In the genomic region with DNA sequence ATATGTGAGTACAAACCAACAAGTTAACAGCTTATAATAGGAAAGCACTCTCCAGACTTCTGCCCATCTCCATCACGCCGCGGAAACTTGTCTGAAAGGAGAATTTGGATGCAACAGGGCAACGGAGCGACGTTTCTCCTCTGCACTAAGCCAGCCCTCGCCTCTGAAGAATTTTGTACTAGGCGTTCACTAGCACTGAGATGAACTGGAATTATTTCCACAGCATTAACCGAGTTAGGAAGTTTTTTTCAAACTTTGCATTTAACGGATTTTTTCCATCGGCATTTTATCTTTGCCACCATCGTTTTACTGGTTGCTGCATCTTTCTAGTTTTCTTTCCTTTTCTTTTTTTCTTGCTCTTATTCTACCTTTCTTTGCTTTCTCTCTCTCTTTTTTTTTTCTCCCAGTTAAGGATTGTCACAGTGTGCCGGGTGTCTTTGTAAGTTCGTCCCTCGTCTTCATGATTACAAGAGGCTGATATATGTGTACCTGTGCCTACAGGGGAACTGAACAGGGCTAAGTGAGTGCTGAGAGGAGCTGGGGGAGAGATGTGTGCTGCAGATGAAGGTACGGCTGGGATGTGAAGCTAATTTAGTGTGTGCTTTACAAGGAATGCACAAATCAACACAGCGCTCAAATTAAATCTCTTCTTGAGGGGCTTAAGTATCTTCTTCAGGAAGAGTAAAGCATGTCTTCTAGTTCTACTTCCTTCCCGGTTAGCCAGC, we compare ENCODE assay signal across 8 cellular contexts.
DNase-seq lines count a peak whose midpoint lies in the region; ATAC-seq and TF ChIP-seq lines count a peak whose summit lies in the region.

No MANE protein-coding gene starts in this region.

- H3K9ac ChIP-seq in SK-N-MC (ENCODE audit: insufficient read length) = peak overlapping the region; percentile 71

- peak overlapping the region; percentile 68 for H3K4me3 ChIP-seq in AG04450 (ENCODE audit: low read depth, low read length)
- peak overlapping the region; percentile 86 for H3K4me3 ChIP-seq in SK-N-MC

- ATAC-seq in HG02763 (IDR thresholded peaks at IDR 0.05; ENCODE audit: unreplicated experiment) (peak; percentile 5), HG03095 (IDR thresholded peaks at IDR 0.05; ENCODE audit: unreplicated experiment) (no peak), GM19351 (IDR thresholded peaks at IDR 0.05; ENCODE audit: unreplicated experiment) (no peak)

- POLR2A ChIA-PET in AG04450 (lab: Yijun Ruan, JAX) = interaction anchor here (0.6 to 1.1 kb wide), 11 partner anchors 9 to 1296 kb away, joined by 3 to 7 read pairs (median 4); partner anchors contain the start of genes CBX3, CYCS, HNRNPA2B1 and HOXA3

- TF ChIP-seq CTCF in AG04450 (IDR thresholded peaks at IDR 0.05; ENCODE audit: low read depth, low read length) = no peak

- DNase-seq in AG04450 (ENCODE audit: low read depth, low spot score) (no peak), SK-N-MC (ENCODE audit: low read depth, low spot score) (no peak), kidney glomerular epithelial cell (lab: John Stamatoyannopoulos, UW) (peak; percentile 34), medulla oblongata (ENCODE audit: extremely low spot score) (no peak)
- no peak for DNase-seq in activated naive CD4-positive, alpha-beta T cell treated with anti-CD3 and anti-CD28 coated beads, Interleukin-2, amount 50 U/mL, for 16 hours

- CTCF ChIA-PET in AG04450 (lab: Charles Lee) = interaction anchor here (1.1 to 7.2 kb wide), 7 partner anchors 9 to 676 kb away, joined by 3 to 153 read pairs (median 4); a partner anchor contains a TSS

- peaks cover 8% of the 10 kb centered on the region for H3K27me3 ChIP-seq in AG04450 (ENCODE audit: control insufficient read depth, insufficient read depth, low read length)

- H3K9me3 ChIP-seq in AG04450 (ENCODE audit: control insufficient read depth, insufficient read depth, low read length) = peaks cover 7% of the 10 kb centered on the region; the same call in 1 of the 2 replicates
- H3K9me3 ChIP-seq in SK-N-MC (ENCODE audit: low read depth, low read length) = no peaks in the 10 kb centered on the region

- H3K27ac ChIP-seq in AG04450 (ENCODE audit: low read depth, low read length) (peak overlapping the region; percentile 95), SK-N-MC (0 out of 2 replicates have a peak overlapping the region, but pooled peaks have one; percentile 45)

- H3K36me3 ChIP-seq in SK-N-MC (ENCODE audit: insufficient read depth, low read length) = no peaks in the 10 kb centered on the region
